9 cellular contexts compared by ENCODE assay signal in genomic region chr5:115377468-115378217, GRCh38.
DNase-seq lines count a peak whose midpoint lies in the region; ATAC-seq, FAIRE-seq and TF ChIP-seq lines count a peak whose summit lies in the region.
"Had no signal": no experiment of that assay in that cellular context is flagged by ENCODE, and none has a peak within 500 bp of the region (broad histone marks: within the 10 kb centered on the region; RNA-seq: fewer than 3 reads in every experiment).

No MANE protein-coding gene starts in this region.

- DNase-seq in CD1c-positive myeloid dendritic cell (ENCODE audit: extremely low spot score), result peak; percentile 17
- no peak for DNase-seq in coronary artery (ENCODE audit: low spot score)
- no peak for DNase-seq in omental fat pad (ENCODE audit: low spot score)
- DNase-seq in NCI-H146 treated with DMSO at 0.1 percent for 48 hours (lab: John Stamatoyannopoulos, UW; ENCODE audit: unreplicated experiment), result no peak
- no peak for DNase-seq in pancreas
- no peak for DNase-seq in effector memory CD4-positive, alpha-beta T cell

- no peaks in the 10 kb centered on the region for H3K9me3 ChIP-seq in pancreas
- no peaks in the 10 kb centered on the region for H3K9me3 ChIP-seq in effector memory CD4-positive, alpha-beta T cell (ENCODE audit: control insufficient read depth, low read length)

- FAIRE-seq in pancreas (lab: Jason Lieb, UNC), result no peak

- H3K36me3 ChIP-seq in pancreas, result no peaks in the 10 kb centered on the region
- H3K36me3 ChIP-seq in effector memory CD4-positive, alpha-beta T cell (ENCODE audit: control insufficient read depth, insufficient read depth, low read length), result no peaks in the 10 kb centered on the region

- H3K4me3 ChIP-seq in coronary artery (peak overlapping the region; percentile 26), pancreas (no peak overlapping the region)
- no peak overlapping the region for H3K4me3 ChIP-seq in effector memory CD4-positive, alpha-beta T cell (ENCODE audit: insufficient read depth, low read depth, low read length, poor library complexity, severe bottlenecking)

- peak; percentile 53 for ATAC-seq in GM19397 (IDR thresholded peaks at IDR 0.05; ENCODE audit: unreplicated experiment)
- ATAC-seq in HG03520 (IDR thresholded peaks at IDR 0.05; ENCODE audit: unreplicated experiment), result peak; percentile 52
- peak; percentile 88 for ATAC-seq in omental fat pad (ENCODE audit: low FRiP score)
- no peak for ATAC-seq in pancreas

- intact Hi-C loops in pancreas (cut with DNase I), result loop anchor here in 1 of 3 donors (10.0 kb wide), 1 partner anchor 197 kb away; no protein-coding TSS in a partner anchor

- no peaks in the 10 kb centered on the region for H3K27me3 ChIP-seq in pancreas
- no peaks in the 10 kb centered on the region for H3K27me3 ChIP-seq in effector memory CD4-positive, alpha-beta T cell (replicated peaks; ENCODE audit: control insufficient read depth, insufficient read depth, low read length, poor library complexity, severe bottlenecking)

- WGBS in pancreas, 2 donors, result 83 to 90% methylated on average over 4 of the region's 4 CpGs

- H3K27ac ChIP-seq in coronary artery, result peak overlapping the region in 1 of 2 donors; percentile 42
- no peak overlapping the region for H3K27ac ChIP-seq in pancreas
- no peak overlapping the region for H3K27ac ChIP-seq in effector memory CD4-positive, alpha-beta T cell (ENCODE audit: insufficient read depth, low read length, poor library complexity, severe bottlenecking)
- H3K27ac ChIP-seq: HL-60 had no signal

- TF ChIP-seq CTCF in coronary artery (IDR thresholded peaks at IDR 0.05), result no peak
- no peak for TF ChIP-seq CTCF in omental fat pad (IDR thresholded peaks at IDR 0.05)
- TF ChIP-seq CTCF in pancreas (IDR thresholded peaks at IDR 0.05), result no peak

- peaks cover 13 to 15% (median 13%) of the 10 kb centered on the region in 3 donors for H3K4me1 ChIP-seq in pancreas
- H3K4me1 ChIP-seq in effector memory CD4-positive, alpha-beta T cell (ENCODE audit: control insufficient read depth, insufficient read depth, low read length, poor library complexity, severe bottlenecking), result no peaks in the 10 kb centered on the region

Comparison
In these comparisons a context has a peak if more than half of its experiments do, and no peak if none do; other contexts are left out.
1. ATAC-seq: peak in GM19397 (single experiment), HG03520 (single experiment) and omental fat pad (single experiment); none in pancreas (0 of 4).